Comparison of ENCODE assay signal across 10 cellular contexts in the genomic region with DNA sequence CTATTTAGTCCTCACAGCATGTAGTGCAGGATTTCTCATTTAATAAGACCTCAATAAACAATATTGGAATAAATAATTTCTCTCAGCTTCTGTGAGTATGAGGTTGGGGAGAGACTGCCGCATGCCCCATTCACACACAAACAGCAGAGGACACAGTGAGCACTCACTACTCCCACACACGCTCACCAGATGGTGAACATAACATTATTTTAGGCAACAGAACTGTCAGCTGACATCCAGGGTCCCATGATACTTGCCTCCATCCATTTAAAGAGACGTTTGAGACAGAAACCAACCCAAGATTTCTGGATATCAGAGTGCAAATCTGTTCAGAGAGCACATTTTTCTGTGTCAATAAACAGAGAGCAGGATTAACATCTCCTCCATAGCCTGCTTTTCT. TPM values are rescaled to one million over a fixed set of nuclear protein-coding genes. Genes with fewer than 3 reads are reported as not detected.
DNase-seq lines count a peak whose midpoint lies in the region; ATAC-seq, FAIRE-seq and TF ChIP-seq lines count a peak whose summit lies in the region.
"Had no signal": no experiment of that assay in that cellular context is flagged by ENCODE, and none has a peak within 500 bp of the region (broad histone marks: within the 10 kb centered on the region; RNA-seq: fewer than 3 reads in every experiment).

No MANE protein-coding gene starts in this region.

- H2AFZ ChIP-seq in K562 (ENCODE audit: low read depth, low read length), result no peak overlapping the region

- TF ChIP-seq CTCF in K562 (IDR thresholded peaks at IDR 0.05 in 2 of 3, conservative IDR thresholded peaks at IDR 0.05 in 1 of 3; ENCODE audit: insufficient read depth in 2 of 3, low read depth in 1 of 3, low read length in 3 of 3) (no peak), lower leg skin (IDR thresholded peaks at IDR 0.05) (no peak), endodermal cell (conservative IDR thresholded peaks at IDR 0.05) (no peak)

- WGBS in K562 (ENCODE audit: insufficient coverage, low coverage, missing lambda C conversion rate), result 2% methylated on average over 3 of the region's 3 CpGs
- 47 to 72% (median 62%) methylated on average over 3 of the region's 3 CpGs for WGBS in small intestine, 3 donors
- WGBS in lower leg skin, 2 donors, result 47 to 56% methylated on average over 3 of the region's 3 CpGs
- WGBS in endodermal cell (ENCODE audit: insufficient coverage in 1 of 2, insufficient read length in 1 of 2), 2 experiments, result 89 to 100% methylated on average over 2 to 3 of the region's 3 CpGs

- no TSS peak for BruUV-seq in K562 (replicated peaks; lab: Mats Ljungman, UMichigan)

- peaks cover 98% of the 10 kb centered on the region for H3K4me1 Mint-ChIP-seq in activated T-cell treated with anti-CD3 and anti-CD28 coated beads, Interleukin-2, amount 50 U/mL, for 24 hours (ENCODE audit: low read depth)
- H3K4me1 Mint-ChIP-seq in endodermal cell, result peaks cover 3% of the 10 kb centered on the region

- H3K27me3 Mint-ChIP-seq in activated T-cell treated with anti-CD3 and anti-CD28 coated beads, Interleukin-2, amount 50 U/mL, for 24 hours, result no peaks in the 10 kb centered on the region
- H3K27me3 Mint-ChIP-seq in endodermal cell (ENCODE audit: insufficient read depth), result no peaks in the 10 kb centered on the region

- no peaks in the 10 kb centered on the region for H4K20me1 ChIP-seq in K562 (replicated peaks; ENCODE audit: control insufficient read depth, insufficient read depth, low read length)

- H3K79me2 ChIP-seq in K562 (ENCODE audit: control insufficient read depth, insufficient read depth, low read length), result no peaks in the 10 kb centered on the region

- in situ Hi-C loops in K562 (cut with MboI), result no loop called here

- POLR2A ChIA-PET in K562 (lab: Yijun Ruan, JAX), result no interaction called here

- peak overlapping the region; percentile 69 for H3K4me3 Mint-ChIP-seq in activated T-cell treated with anti-CD3 and anti-CD28 coated beads, Interleukin-2, amount 50 U/mL, for 24 hours
- H3K4me3 Mint-ChIP-seq in endodermal cell, result no peak overlapping the region

- H3K4me2 ChIP-seq in K562 (ENCODE audit: insufficient read depth, low read length), result no peak overlapping the region
- H3K4me2 ChIP-seq: smooth muscle cell had no signal

- TF ChIP-seq EP300 in K562 (IDR thresholded peaks at IDR 0.05; ENCODE audit: low read length), result no peak

- no peak for ATAC-seq in K562

- FAIRE-seq in K562 (lab: Jason Lieb, UNC), result no peak
- no peak for FAIRE-seq in small intestine (lab: Jason Lieb, UNC)

- H3K27ac ChIP-seq in K562 (ENCODE audit: extremely low read depth, low read depth, low read length) (no peak overlapping the region), small intestine (ENCODE audit: low read depth in 1 of 2, low read length in 1 of 2) (peak overlapping the region; percentile 32 to 55), endodermal cell (ENCODE audit: low read depth, low read length) (no peak overlapping the region)

- H3K27me3 ChIP-seq in K562 (ENCODE audit: control insufficient read depth in 2 of 2, insufficient read depth in 2 of 2, low read length in 2 of 2) (no peaks in the 10 kb centered on the region), small intestine (ENCODE audit: control insufficient read depth in 2 of 2, insufficient read depth in 2 of 2, low read length in 2 of 2) (no peaks in the 10 kb centered on the region), endodermal cell (ENCODE audit: control insufficient read depth, insufficient read depth, low read length, poor library complexity, severe bottlenecking) (no peaks in the 10 kb centered on the region)

- H3K9me3 ChIP-seq in K562 (replicated peaks; ENCODE audit: control insufficient read depth, insufficient read depth, low read depth, low read length) (no peaks in the 10 kb centered on the region), small intestine (ENCODE audit: control insufficient read depth, low read depth) (no peaks in the 10 kb centered on the region), endodermal cell (ENCODE audit: control insufficient read depth, low read length) (peaks cover 10% of the 10 kb centered on the region)

- H3K4me3 ChIP-seq in K562 (no peak overlapping the region), small intestine (ENCODE audit: low read depth in 1 of 2, low read length in 2 of 2) (no peak overlapping the region), lower leg skin (ENCODE audit: low read depth, poor library complexity, severe bottlenecking) (no peak overlapping the region), endodermal cell (ENCODE audit: low read length) (no peak overlapping the region)
- H3K4me3 ChIP-seq: smooth muscle cell had no signal

- no peaks in the 10 kb centered on the region for H3K4me1 ChIP-seq in K562 (replicated peaks in 1 of 2; ENCODE audit: control insufficient read depth in 2 of 2, insufficient read depth in 2 of 2, low read length in 2 of 2)
- H3K4me1 ChIP-seq in small intestine (ENCODE audit: control insufficient read depth in 2 of 2, insufficient read depth in 1 of 2, low read depth in 1 of 2, low read length in 1 of 2), result peaks cover 4 to 14% of the 10 kb centered on the region in 2 donors
- H3K4me1 ChIP-seq in endodermal cell (ENCODE audit: control insufficient read depth, insufficient read depth, low read length), result no peaks in the 10 kb centered on the region

- H3K36me3 ChIP-seq in K562 (ENCODE audit: control insufficient read depth, insufficient read depth, low read length), result no peaks in the 10 kb centered on the region
- H3K36me3 ChIP-seq in small intestine (ENCODE audit: control insufficient read depth in 2 of 2, insufficient read depth in 2 of 2, low read length in 2 of 2), result no peaks in the 10 kb centered on the region
- no peaks in the 10 kb centered on the region for H3K36me3 ChIP-seq in endodermal cell (ENCODE audit: control insufficient read depth, insufficient read depth, low read length)

- H3K9me1 ChIP-seq in K562 (ENCODE audit: control insufficient read depth, insufficient read depth, low read length), result no peaks in the 10 kb centered on the region

- no peak for DNase-seq in activated T-cell treated with anti-CD3 and anti-CD28 coated beads, Interleukin-2, amount 50 U/mL, for 24 hours
- no peak for DNase-seq in activated T-cell treated with anti-CD3 and anti-CD28 coated beads, Interleukin-2, amount 50 U/mL, for 1 hour
- peak; percentile 10 for DNase-seq in NCI-H2171 (lab: John Stamatoyannopoulos, UW)
- DNase-seq in K562 (ENCODE audit: extremely low read depth in 1 of 4, low spot score in 3 of 4), result no peak
- DNase-seq in small intestine, result no peak
- DNase-seq in lower leg skin (ENCODE audit: low spot score in 2 of 2), result no peak
- no peak for DNase-seq in SW 1271 (lab: John Stamatoyannopoulos, UW)
- DNase-seq in endodermal cell, result no peak
- DNase-seq: activated effector memory CD4-positive, alpha-beta T cell treated with anti-CD3 and anti-CD28 coated beads, Interleukin-2, amount 50 U/mL, for 16 hours had no signal

- CTCF ChIA-PET in K562 (lab: Yijun Ruan, JAX; ENCODE audit: low intra/inter-chr PET ratio), result interaction anchor here (0.6 kb wide), 1 partner anchor 25 kb away, joined by 5 read pairs; no protein-coding TSS in a partner anchor

- intact Hi-C loops in K562 (cut with micrococcal nuclease) (no loop called here), lower leg skin (cut with DNase I; ENCODE audit: low total_unique reads) (no loop called here)

- peak overlapping the region; percentile 93 for H3K27ac Mint-ChIP-seq in activated T-cell treated with anti-CD3 and anti-CD28 coated beads, Interleukin-2, amount 50 U/mL, for 24 hours
- H3K27ac Mint-ChIP-seq in endodermal cell, result no peak overlapping the region

- peaks cover 2% of the 10 kb centered on the region for H3K9me3 Mint-ChIP-seq in activated T-cell treated with anti-CD3 and anti-CD28 coated beads, Interleukin-2, amount 50 U/mL, for 24 hours
- H3K9me3 Mint-ChIP-seq in endodermal cell, result peaks cover 10% of the 10 kb centered on the region

- H3K36me3 Mint-ChIP-seq in activated T-cell treated with anti-CD3 and anti-CD28 coated beads, Interleukin-2, amount 50 U/mL, for 24 hours (ENCODE audit: low read depth), result peaks cover 14% of the 10 kb centered on the region
- no peaks in the 10 kb centered on the region for H3K36me3 Mint-ChIP-seq in endodermal cell (ENCODE audit: low read depth)

- no peak for TF ChIP-seq POLR2A in K562 (conservative IDR thresholded peaks at IDR 0.05)
- no peak for TF ChIP-seq POLR2A in lower leg skin (IDR thresholded peaks at IDR 0.05)

- no peak for TF ChIP-seq RAD21 in K562 (CRISPR knock-in tag; conservative IDR thresholded peaks at IDR 0.05 in 1 of 2, IDR thresholded peaks at IDR 0.05 in 1 of 2)

- H3K9ac ChIP-seq in K562 (ENCODE audit: insufficient read depth in 1 of 2, low read depth in 2 of 2, low read length in 2 of 2) (no peak overlapping the region), endodermal cell (ENCODE audit: extremely low read depth, low read length, poor library complexity, severe bottlenecking) (no peak overlapping the region)

TF ChIP-seq in K562, 482 proteins besides CTCF, POLR2A, EP300 and RAD21 (continues in another document):
- TF ChIP-seq MEF2D (tag; conservative IDR thresholded peaks at IDR 0.05; ENCODE audit: low read depth) (0 out of 2 replicates have a peak, but pooled peaks have one; percentile 40), SAFB2 (IDR thresholded peaks at IDR 0.05; ENCODE audit: borderline replicate concordance, low read depth, low read length, severe bottlenecking) (no peak)

RNA-seq across cellular contexts. Expression of gene GPRIN3, which starts 16.9 kb away (rescaled TPM):
- not detected in 2 replicates for total RNA-seq in K562 (2011; cell fraction: chromatin; rRNA removed; ENCODE audit: low replicate concordance)
- total RNA-seq in K562 (2011; cell fraction: nucleolus; rRNA removed), result not detected in 2 replicates
- not detected in 2 replicates for total RNA-seq in K562 (2011; cell fraction: nucleoplasm; rRNA removed)
- total RNA-seq in K562 (2014; rRNA removed) (not detected in 2 replicates), K562 (2014; rRNA removed; fragmentation: Illumina TruSeq; extraction: Trizol) (not detected in 2 replicates), K562 (2015; rRNA removed; fragmentation: Illumina TruSeq; extraction: Trizol) (not detected in 2 replicates), K562 (2021) (0.02 TPM in 2 replicates), lower leg skin (1 to 10 TPM; 1.5 to 3.3 (median 1.8) TPM), endodermal cell (1 to 10 TPM; 2.1 to 2.3 TPM)
- polyA plus RNA-seq in K562 (2011; rRNA removed) (not detected in 2 replicates), K562 (2014; fragmentation: Illumina TruSeq; extraction: Trizol) (not detected in 2 replicates), K562 (2014; fragmentation: Nextera tagmentation; extraction: Ambion mirVana) (not detected), K562 (2014; rRNA removed) (not detected in 2 replicates), small intestine (1 to 10 TPM; 1.4 to 3.7 (median 2.2) TPM)
- not detected in 2 replicates for polyA plus RNA-seq in K562 (2011; cell fraction: cytosol; rRNA removed)
- not detected in 2 replicates for polyA plus RNA-seq in K562 (2011; cell fraction: nucleus; rRNA removed)
- 0.01 TPM in 1 of 2 replicates, not detected in the other for polyA plus RNA-seq in K562 (2012)
- not detected in 2 replicates for polyA minus RNA-seq in K562 (2011; rRNA and poly(A)+ RNA removed)
- polyA minus RNA-seq in K562 (2011; cell fraction: cytosol; rRNA and poly(A)+ RNA removed), result not detected in 2 replicates
- not detected in 2 replicates for polyA minus RNA-seq in K562 (2011; cell fraction: nucleus; rRNA and poly(A)+ RNA removed)
- polyA plus RNA-seq in endodermal cell (2013, experiment 1 of 2), result 1.5 TPM
- polyA plus RNA-seq in endodermal cell (2013, experiment 2 of 2), result 1.4 TPM

Comparison
In these comparisons a context has a peak if more than half of its experiments do, and no peak if none do; other contexts are left out.
1. H3K27ac ChIP-seq: peak in small intestine (2 of 2); none in K562 (single experiment) and endodermal cell (single experiment).